1 cellular context compared by ENCODE assay signal in the genomic region with DNA sequence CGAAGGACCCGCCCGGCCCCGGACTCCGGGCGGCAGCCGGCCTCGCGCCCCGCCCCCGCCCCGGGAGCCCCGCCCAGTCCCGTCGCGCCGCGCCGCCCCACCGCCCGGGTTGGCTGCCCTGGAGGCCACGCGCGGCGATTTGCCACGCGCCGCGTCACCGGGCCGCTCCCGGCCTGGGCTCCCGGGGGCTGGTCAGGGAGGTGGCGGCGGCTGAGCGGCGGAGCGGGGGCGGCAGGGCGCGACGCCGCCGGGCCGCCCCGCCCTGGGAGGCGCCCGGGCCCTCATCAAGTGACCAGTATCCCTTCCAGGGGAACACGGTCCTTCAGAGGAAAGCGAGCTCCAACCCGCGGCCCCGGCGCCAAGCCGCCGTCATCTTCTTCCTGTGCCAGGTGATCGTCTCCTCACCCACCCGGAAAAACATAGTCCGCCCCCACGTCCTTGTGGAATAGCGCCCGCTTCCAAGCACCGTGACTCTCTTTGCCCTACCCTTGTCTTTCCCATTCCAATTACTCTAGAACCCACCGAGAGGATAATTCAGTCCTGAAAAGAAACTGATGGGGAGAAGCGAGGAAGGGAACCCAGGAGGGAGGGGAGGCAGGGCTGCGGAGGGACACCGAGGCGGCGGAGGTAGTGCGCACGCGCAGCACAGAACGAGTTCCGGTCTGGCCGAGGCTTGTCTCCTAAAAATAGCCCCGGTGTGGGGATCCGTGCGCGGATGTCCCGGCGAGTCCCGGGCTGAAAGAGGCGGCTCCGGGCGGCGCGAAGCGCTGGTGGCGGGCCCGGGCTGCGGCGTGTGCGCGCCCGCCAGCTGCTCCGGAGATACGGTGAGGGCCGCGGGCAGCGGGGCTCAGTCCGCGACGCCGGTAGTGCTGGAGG.
TF ChIP-seq lines count a peak whose summit lies in the region.

TSS of gene MEF2A (plus strand) at position 704 of the 876 bp plus-strand sequence. CDS start 67,136 bp downstream, outside the sequence.

TF ChIP-seq in endothelial cell of umbilical vein, 7 proteins besides CTCF, POLR2A, EP300 and RAD21:
- TF ChIP-seq JUN (IDR thresholded peaks at IDR 0.05; ENCODE audit: borderline replicate concordance, insufficient read depth, insufficient read length, low read depth) (no peak), POLR2AphosphoS5 (IDR thresholded peaks at IDR 0.05; ENCODE audit: insufficient read depth, low read depth, low read length) (peak; percentile 95), MYC (IDR thresholded peaks at IDR 0.05; ENCODE audit: low read depth, low read length) (peak; percentile 56), GATA2 (IDR thresholded peaks at IDR 0.05; ENCODE audit: insufficient read depth, insufficient read length, low read depth, low read length) (no peak), FOS (IDR thresholded peaks at IDR 0.05; ENCODE audit: borderline replicate concordance, insufficient read depth, low read length) (peak; percentile 9), EZH2 (IDR thresholded peaks at IDR 0.05; ENCODE audit: borderline replicate concordance, low read depth, low read length, severe bottlenecking) (no peak), MAX (IDR thresholded peaks at IDR 0.05; ENCODE audit: insufficient read depth, insufficient read length) (peak; percentile 28)
